17 cellular contexts compared by ENCODE assay signal in genomic region chr2:156083707-156084494, GRCh38.
DNase-seq lines count a peak whose midpoint lies in the region; ATAC-seq and TF ChIP-seq lines count a peak whose summit lies in the region.
"Had no signal": no experiment of that assay in that cellular context is flagged by ENCODE, and none has a peak within 500 bp of the region (broad histone marks: within the 10 kb centered on the region; RNA-seq: fewer than 3 reads in every experiment).

No MANE protein-coding gene starts in this region.

- no peaks in the 10 kb centered on the region for H3K27me3 ChIP-seq in esophagus squamous epithelium
- H3K27me3 ChIP-seq: right atrium auricular region had no signal

- no peak overlapping the region for H3K4me3 ChIP-seq in esophagus squamous epithelium
- H3K4me3 ChIP-seq in retinal pigment epithelial cell (ENCODE audit: low read length): no peak overlapping the region
- H3K4me3 ChIP-seq: right atrium auricular region had no signal

- no peak for ATAC-seq in HG03439 (IDR thresholded peaks at IDR 0.05; ENCODE audit: unreplicated experiment)
- no peak for ATAC-seq in HG03521 (IDR thresholded peaks at IDR 0.05; ENCODE audit: unreplicated experiment)
- ATAC-seq: stimulated activated memory B cell treated with anti-CD40 and anti-IgM and Interleukin-4, amounts not matched to agents 10 μg/mL and 1 μg/mL and 100 μg/mL, for 72 hours had no signal

- TF ChIP-seq CTCF in esophagus squamous epithelium (IDR thresholded peaks at IDR 0.05) (no peak), retinal pigment epithelial cell (conservative IDR thresholded peaks at IDR 0.05; ENCODE audit: low read depth, low read length) (no peak)

- DNase-seq in KBM-7 (peak; percentile 3), T1000 (lab: John Stamatoyannopoulos, UW) (peak; percentile 2), esophagus squamous epithelium (lab: John Stamatoyannopoulos, UW) (no peak), retinal pigment epithelial cell (ENCODE audit: low read depth) (peak; percentile 26), NCI-H1436 treated with DMSO at 0.1 percent for 48 hours (lab: John Stamatoyannopoulos, UW) (no peak), NCI-H526 treated with DMSO at 0.1 percent for 48 hours (lab: John Stamatoyannopoulos, UW) (no peak)
- DNase-seq: activated CD4-positive, alpha-beta memory T cell treated with anti-CD3 and anti-CD28 coated beads, Interleukin-2, amount 10 ng/mL, durations not matched to agents 7 days and 5 days; CD4-positive, CD25-positive, alpha-beta regulatory T cell; dermis blood vessel endothelial cell; GDM1; NCI-H1436; NCI-H774; SHP77 treated with DMSO at 0.1 percent for 48 hours had no signal

- 49 to 54% methylated on average over 10 to 12 of the region's 15 CpGs for WGBS in esophagus squamous epithelium, 2 donors

- intact Hi-C loops in esophagus squamous epithelium (cut with DNase I): no loop called here

- H3K9me3 ChIP-seq in esophagus squamous epithelium: peaks cover 0 to 8% (median 0%) of the 10 kb centered on the region in 3 donors
- H3K9me3 ChIP-seq: right atrium auricular region had no signal

- no peak for TF ChIP-seq POLR2A in esophagus squamous epithelium (IDR thresholded peaks at IDR 0.05)

- in situ Hi-C loops in KBM-7 (cut with MboI; ENCODE audit: low pct_unique_long_range_greater_than_20kb, low sequenced_read_pairs): no loop called here

- peak overlapping the region; percentile 71 to 83 (median 77) for H3K27ac ChIP-seq in esophagus squamous epithelium
- H3K27ac ChIP-seq: right atrium auricular region had no signal

- H3K36me3 ChIP-seq in esophagus squamous epithelium: no peaks in the 10 kb centered on the region
- H3K36me3 ChIP-seq: right atrium auricular region had no signal

- H3K4me1 ChIP-seq in esophagus squamous epithelium: peaks cover 0 to 25% (median 0%) of the 10 kb centered on the region in 3 donors
- H3K4me1 ChIP-seq: right atrium auricular region had no signal

Comparison
In these comparisons a context has a peak if more than half of its experiments do, and no peak if none do; other contexts are left out.
1. DNase-seq: peak in KBM-7 (single experiment), T1000 (single experiment) and retinal pigment epithelial cell (single experiment); none in esophagus squamous epithelium (single experiment), NCI-H1436 treated with DMSO at 0.1 percent for 48 hours (single experiment) and NCI-H526 treated with DMSO at 0.1 percent for 48 hours (single experiment).